In the genomic region with DNA sequence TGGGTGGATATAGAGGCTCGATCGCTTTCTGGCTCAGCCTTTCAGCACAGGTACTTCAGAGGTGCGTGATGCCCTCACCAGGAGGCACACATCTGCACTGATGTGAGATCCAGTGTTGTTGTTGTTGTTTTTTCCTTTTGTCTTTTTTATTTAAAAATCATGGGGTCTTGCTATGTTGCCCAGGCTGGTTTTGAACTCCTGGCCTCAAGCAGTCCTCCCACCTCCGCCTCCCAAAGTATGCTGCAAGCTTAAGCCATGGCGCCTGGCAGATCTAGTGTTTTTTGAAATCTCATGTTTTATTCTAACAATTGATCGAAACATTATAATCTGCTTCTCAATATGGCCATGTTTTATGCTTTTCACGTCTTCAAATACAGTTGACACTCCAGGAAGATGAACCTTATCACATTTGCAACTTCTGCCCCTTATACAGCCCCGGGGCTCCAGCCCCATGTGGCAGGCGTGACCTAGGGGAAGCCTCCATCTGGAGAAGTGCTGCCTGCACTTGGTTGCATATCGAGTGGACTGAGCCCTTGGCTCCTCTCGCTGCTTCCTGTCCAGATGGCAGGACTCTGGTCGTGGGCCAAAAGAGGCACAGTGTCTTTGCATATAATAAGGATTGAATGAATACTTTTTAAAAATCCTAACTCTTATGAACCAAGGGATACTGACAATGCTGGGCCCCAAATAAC, we compare ENCODE assay signal across 9 cellular contexts.
DNase-seq lines count a peak whose midpoint lies in the region; ATAC-seq and TF ChIP-seq lines count a peak whose summit lies in the region.
"Had no signal": no experiment of that assay in that cellular context is flagged by ENCODE, and none has a peak within 500 bp of the region (broad histone marks: within the 10 kb centered on the region; RNA-seq: fewer than 3 reads in every experiment).

No MANE protein-coding gene starts in this region.

- H3K4me1 ChIP-seq in neural progenitor cell (peaks cover 10% of the 10 kb centered on the region), mammary epithelial cell (ENCODE audit: insufficient read depth, low read length) (no peaks in the 10 kb centered on the region)

- H3K27ac ChIP-seq in dorsolateral prefrontal cortex (peak overlapping the region in 40 of 59 donors; percentile 4 to 85 (median 41)), neural progenitor cell (peak overlapping the region; percentile 71), brain microvascular endothelial cell (no peak overlapping the region), mammary epithelial cell (ENCODE audit: insufficient read depth, low read depth, low read length) (no peak overlapping the region)

- H3F3A ChIP-seq in neural progenitor cell (ENCODE audit: low read depth): peaks cover 19% of the 10 kb centered on the region

- H3K27ac Mint-ChIP-seq in neural progenitor cell: no peak overlapping the region

- H4K20me1 ChIP-seq in neural progenitor cell (ENCODE audit: low read depth): peaks cover 5% of the 10 kb centered on the region
- H4K20me1 ChIP-seq in mammary epithelial cell (ENCODE audit: insufficient read depth, low read length): no peaks in the 10 kb centered on the region

- 89% methylated on average over 12 of the region's 12 CpGs for WGBS in mammary epithelial cell (ENCODE audit: low coverage, missing lambda C conversion rate)

- H3K27me3 ChIP-seq in dorsolateral prefrontal cortex: no peaks in the 10 kb centered on the region
- no peaks in the 10 kb centered on the region for H3K27me3 ChIP-seq in neural progenitor cell
- H3K27me3 ChIP-seq in brain microvascular endothelial cell (replicated peaks): no peaks in the 10 kb centered on the region
- no peaks in the 10 kb centered on the region for H3K27me3 ChIP-seq in mammary epithelial cell (ENCODE audit: insufficient read depth, low read length)

- BruUV-seq in mammary epithelial cell (replicated peaks; lab: Mats Ljungman, UMichigan): no TSS peak

- H3K79me2 ChIP-seq in neural progenitor cell (ENCODE audit: low read depth): no peaks in the 10 kb centered on the region
- H3K79me2 ChIP-seq in mammary epithelial cell (ENCODE audit: insufficient read depth, low read length): peaks cover under 1% of the 10 kb centered on the region

- dilution Hi-C loops in mammary epithelial cell (cut with HindIII; ENCODE audit: low sequenced_read_pairs): loop anchor here (5.0 kb wide), 1 partner anchor 48 kb away; no protein-coding TSS in a partner anchor

- in situ Hi-C loops in brain microvascular endothelial cell (cut with HindIII; ENCODE audit: low pct_ligation_motif_present, low sequenced_read_pairs): no loop called here
- in situ Hi-C loops in mammary epithelial cell (cut with MboI; ENCODE audit: low sequenced_read_pairs in 2 of 2): no loop called here

- peaks cover 2% of the 10 kb centered on the region for H3K36me3 Mint-ChIP-seq in neural progenitor cell

- no peak overlapping the region for H3K4me2 ChIP-seq in neural progenitor cell
- H3K4me2 ChIP-seq in mammary epithelial cell (ENCODE audit: insufficient read depth, low read depth, low read length): no peak overlapping the region

- H3K27me3 Mint-ChIP-seq in neural progenitor cell (ENCODE audit: insufficient read depth, low read depth): no peaks in the 10 kb centered on the region
- H3K27me3 Mint-ChIP-seq: naive thymus-derived CD4-positive, alpha-beta T cell had no signal

- H3K9ac ChIP-seq in neural progenitor cell (no peak overlapping the region), mammary epithelial cell (ENCODE audit: insufficient read depth, low read length) (no peak overlapping the region)

- intact Hi-C loops in dorsolateral prefrontal cortex (cut with DNase I): no loop called here
- intact Hi-C loops in mammary epithelial cell (cut with micrococcal nuclease): no loop called here

- H3K9me3 Mint-ChIP-seq in neural progenitor cell: no peaks in the 10 kb centered on the region

- CTCF ChIA-PET in mammary epithelial cell (lab: Charles Lee; ENCODE audit: low non-redundant PET): no interaction called here

- no peak overlapping the region for H3K4me3 Mint-ChIP-seq in neural progenitor cell

- H2AFZ ChIP-seq in neural progenitor cell (replicated peaks) (no peak overlapping the region), mammary epithelial cell (ENCODE audit: low read depth, low read length) (no peak overlapping the region)

- H3K9me3 ChIP-seq in neural progenitor cell (ENCODE audit: low read depth): no peaks in the 10 kb centered on the region
- no peaks in the 10 kb centered on the region for H3K9me3 ChIP-seq in mammary epithelial cell (replicated peaks; ENCODE audit: insufficient read depth, low read length)

- TF ChIP-seq CTCF in dorsolateral prefrontal cortex (IDR thresholded peaks at IDR 0.05 in 54 of 56, conservative IDR thresholded peaks at IDR 0.05 in 2 of 56; ENCODE audit: low read depth in 1 of 56, partially characterized antibody in 56 of 56): no peak
- TF ChIP-seq CTCF in neural progenitor cell (IDR thresholded peaks at IDR 0.05): no peak
- TF ChIP-seq CTCF in brain microvascular endothelial cell (IDR thresholded peaks at IDR 0.05; ENCODE audit: low read depth, low read length, missing control alignments): no peak
- TF ChIP-seq CTCF in mammary epithelial cell (conservative IDR thresholded peaks at IDR 0.05 in 1 of 2, IDR thresholded peaks at IDR 0.05 in 1 of 2; ENCODE audit: extremely low read depth in 1 of 2, insufficient read depth in 1 of 2, low read depth in 1 of 2, low read length in 2 of 2): no peak

- peaks cover 12% of the 10 kb centered on the region for H3K4me1 Mint-ChIP-seq in neural progenitor cell

- no peak for ATAC-seq in HG02970 (IDR thresholded peaks at IDR 0.05; ENCODE audit: low FRiP score, unreplicated experiment)
- ATAC-seq: naive thymus-derived CD4-positive, alpha-beta T cell had no signal

- peak overlapping the region in 3 of 59 donors; percentile 4 to 38 (median 22) for H3K4me3 ChIP-seq in dorsolateral prefrontal cortex
- H3K4me3 ChIP-seq in neural progenitor cell: no peak overlapping the region
- H3K4me3 ChIP-seq in brain microvascular endothelial cell (ENCODE audit: low read depth, low read length): no peak overlapping the region
- no peak overlapping the region for H3K4me3 ChIP-seq in mammary epithelial cell (replicated peaks in 1 of 3; ENCODE audit: insufficient read depth in 1 of 3, low read depth in 2 of 3, low read length in 3 of 3)

- no peaks in the 10 kb centered on the region for H3K36me3 ChIP-seq in neural progenitor cell
- H3K36me3 ChIP-seq in brain microvascular endothelial cell (replicated peaks): no peaks in the 10 kb centered on the region
- no peaks in the 10 kb centered on the region for H3K36me3 ChIP-seq in mammary epithelial cell (ENCODE audit: insufficient read depth, low read length)

- peak; percentile 17 for DNase-seq in COR-L47 (lab: John Stamatoyannopoulos, UW)
- peak; percentile 81 for DNase-seq in NCI-H2171 treated with DMSO at 0.1 percent for 48 hours (lab: John Stamatoyannopoulos, UW)
- peak in 5 of 10 donors; percentile 32 to 89 (median 50) for DNase-seq in dorsolateral prefrontal cortex
- DNase-seq in neural progenitor cell (ENCODE audit: low spot score): no peak
- DNase-seq in brain microvascular endothelial cell: no peak
- DNase-seq in mammary epithelial cell: no peak
- DNase-seq in central memory CD4-positive, alpha-beta T cell: no peak
- DNase-seq: naive thymus-derived CD4-positive, alpha-beta T cell had no signal

Comparison
In these comparisons a context has a peak if more than half of its experiments do, and no peak if none do; other contexts are left out.
1. DNase-seq: peak in COR-L47 (single experiment) and NCI-H2171 treated with DMSO at 0.1 percent for 48 hours (single experiment); none in neural progenitor cell (single experiment), brain microvascular endothelial cell (single experiment), mammary epithelial cell (single experiment) and central memory CD4-positive, alpha-beta T cell (single experiment).
2. H3K27ac ChIP-seq: peak in dorsolateral prefrontal cortex (40 of 59) and neural progenitor cell (single experiment); none in brain microvascular endothelial cell (single experiment) and mammary epithelial cell (single experiment).